In the genomic region with DNA sequence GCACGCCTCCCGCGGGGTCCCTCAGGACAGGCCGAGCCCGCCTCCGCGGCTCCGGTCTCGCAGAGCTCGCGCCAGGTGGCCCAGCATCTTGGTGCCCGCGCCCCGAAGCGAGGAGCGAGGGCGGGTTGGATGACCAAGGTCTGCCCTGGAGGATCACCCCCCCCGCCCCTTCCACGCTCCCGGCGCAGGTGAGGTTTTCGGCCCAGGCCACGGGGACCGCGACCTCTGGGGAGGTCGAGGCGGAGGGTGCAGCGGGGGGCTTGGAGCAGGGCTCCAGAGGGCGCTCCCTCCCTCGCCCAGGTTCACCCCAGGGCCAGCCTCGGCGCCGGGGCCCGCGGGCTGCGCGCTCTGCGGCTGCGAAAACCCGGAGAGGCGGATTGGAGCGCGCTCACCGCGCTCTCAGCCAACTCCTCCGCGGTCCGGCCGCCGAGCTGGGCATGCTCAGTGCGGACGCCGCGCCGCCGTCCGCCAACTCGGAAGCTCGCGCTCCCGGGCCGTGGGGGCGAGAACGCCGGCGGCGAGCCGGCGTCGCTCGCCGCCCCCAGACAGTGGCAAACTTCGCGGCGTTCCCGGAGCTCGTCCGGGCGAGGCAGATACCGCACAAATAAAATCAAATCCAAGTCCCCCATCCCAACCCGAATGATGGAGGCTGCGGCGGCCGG, we compare ENCODE assay signal across 8 cellular contexts. TPM values are rescaled to one million over a fixed set of nuclear protein-coding genes. Genes with fewer than 3 reads are reported as not detected.
DNase-seq lines count a peak whose midpoint lies in the region; ATAC-seq, FAIRE-seq and TF ChIP-seq lines count a peak whose summit lies in the region.

A gene with protein sequence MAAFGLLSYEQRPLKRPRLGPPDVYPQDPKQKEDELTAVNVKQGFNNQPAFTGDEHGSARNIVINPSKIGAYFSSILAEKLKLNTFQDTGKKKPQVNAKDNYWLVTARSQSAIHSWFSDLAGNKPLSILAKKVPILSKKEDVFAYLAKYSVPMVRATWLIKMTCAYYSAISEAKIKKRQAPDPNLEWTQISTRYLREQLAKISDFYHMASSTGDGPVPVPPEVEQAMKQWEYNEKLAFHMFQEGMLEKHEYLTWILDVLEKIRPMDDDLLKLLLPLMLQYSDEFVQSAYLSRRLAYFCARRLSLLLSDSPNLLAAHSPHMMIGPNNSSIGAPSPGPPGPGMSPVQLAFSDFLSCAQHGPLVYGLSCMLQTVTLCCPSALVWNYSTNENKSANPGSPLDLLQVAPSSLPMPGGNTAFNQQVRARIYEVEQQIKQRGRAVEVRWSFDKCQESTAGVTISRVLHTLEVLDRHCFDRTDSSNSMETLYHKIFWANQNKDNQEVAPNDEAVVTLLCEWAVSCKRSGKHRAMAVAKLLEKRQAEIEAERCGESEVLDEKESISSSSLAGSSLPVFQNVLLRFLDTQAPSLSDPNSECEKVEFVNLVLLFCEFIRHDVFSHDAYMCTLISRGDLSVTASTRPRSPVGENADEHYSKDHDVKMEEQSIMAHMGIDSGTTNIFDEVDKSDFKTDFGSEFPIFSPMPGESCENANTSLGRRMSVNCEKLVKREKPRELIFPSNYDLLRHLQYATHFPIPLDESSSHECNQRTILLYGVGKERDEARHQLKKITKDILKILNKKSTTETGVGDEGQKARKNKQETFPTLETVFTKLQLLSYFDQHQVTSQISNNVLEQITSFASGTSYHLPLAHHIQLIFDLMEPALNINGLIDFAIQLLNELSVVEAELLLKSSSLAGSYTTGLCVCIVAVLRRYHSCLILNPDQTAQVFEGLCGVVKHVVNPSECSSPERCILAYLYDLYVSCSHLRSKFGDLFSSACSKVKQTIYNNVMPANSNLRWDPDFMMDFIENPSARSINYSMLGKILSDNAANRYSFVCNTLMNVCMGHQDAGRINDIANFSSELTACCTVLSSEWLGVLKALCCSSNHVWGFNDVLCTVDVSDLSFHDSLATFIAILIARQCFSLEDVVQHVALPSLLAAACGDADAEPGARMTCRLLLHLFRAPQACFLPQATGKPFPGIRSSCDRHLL (N-terminal part only) (plus strand): TSS at position 438 of the 662 bp plus-strand sequence. CDS start 1,263 bp downstream, outside the sequence.

- no peaks in the 10 kb centered on the region for H3K36me3 Mint-ChIP-seq in activated naive CD4-positive, alpha-beta T cell treated with anti-CD3 and anti-CD28 coated beads, Interleukin-2, amount 10 ng/mL, durations not matched to agents 7 days and 5 days
- no peaks in the 10 kb centered on the region for H3K36me3 Mint-ChIP-seq in neural crest cell (ENCODE audit: low read depth)

- H3K27me3 Mint-ChIP-seq in activated naive CD4-positive, alpha-beta T cell treated with anti-CD3 and anti-CD28 coated beads, Interleukin-2, amount 10 ng/mL, durations not matched to agents 7 days and 5 days: peaks cover 73% of the 10 kb centered on the region
- peaks cover 36% of the 10 kb centered on the region for H3K27me3 Mint-ChIP-seq in neural crest cell (ENCODE audit: low read depth)

- no peaks in the 10 kb centered on the region for H3K9me3 Mint-ChIP-seq in activated naive CD4-positive, alpha-beta T cell treated with anti-CD3 and anti-CD28 coated beads, Interleukin-2, amount 10 ng/mL, durations not matched to agents 7 days and 5 days
- H3K9me3 Mint-ChIP-seq in neural crest cell: no peaks in the 10 kb centered on the region

- H3K4me1 Mint-ChIP-seq in activated naive CD4-positive, alpha-beta T cell treated with anti-CD3 and anti-CD28 coated beads, Interleukin-2, amount 10 ng/mL, durations not matched to agents 7 days and 5 days: peaks cover 14% of the 10 kb centered on the region
- H3K4me1 Mint-ChIP-seq in neural crest cell: peaks cover 13% of the 10 kb centered on the region

- H3K27ac Mint-ChIP-seq in activated naive CD4-positive, alpha-beta T cell treated with anti-CD3 and anti-CD28 coated beads, Interleukin-2, amount 10 ng/mL, durations not matched to agents 7 days and 5 days: no peak within 1 kb of the TSS
- peak within 1 kb of the TSS; percentile 84 for H3K27ac Mint-ChIP-seq in neural crest cell (ENCODE audit: unreplicated experiment)

- peak within 1 kb of the TSS; percentile 81 for H3K4me3 Mint-ChIP-seq in activated naive CD4-positive, alpha-beta T cell treated with anti-CD3 and anti-CD28 coated beads, Interleukin-2, amount 10 ng/mL, durations not matched to agents 7 days and 5 days
- peak within 1 kb of the TSS; percentile 99 for H3K4me3 Mint-ChIP-seq in neural crest cell

- peak within 1 kb of the TSS; percentile 78 for H3K4me3 ChIP-seq in thymus (ENCODE audit: low read length)

- H3K27me3 ChIP-seq in thymus (ENCODE audit: control insufficient read depth, insufficient read depth): peaks cover 3% of the 10 kb centered on the region

- CTCF ChIA-PET in activated naive CD4-positive, alpha-beta T cell treated with anti-CD3 and anti-CD28 coated beads, Interleukin-2, amount 10 ng/mL, durations not matched to agents 7 days and 5 days (lab: Charles Lee): interaction anchor here (0.8 to 1.7 kb wide), 5 partner anchors 13 to 298 kb away, joined by 3 to 5 read pairs (median 4); no protein-coding TSS in a partner anchor

- H3K9me3 ChIP-seq in thymus (ENCODE audit: control insufficient read depth): no peaks in the 10 kb centered on the region

- WGBS in thymus: under 1% methylated on average over 84 of the region's 84 CpGs

- FAIRE-seq in frontal cortex (lab: Jason Lieb, UNC): no peak

- peak; percentile 61 for ATAC-seq in GM19468 (IDR thresholded peaks at IDR 0.05; ENCODE audit: extremely low read depth, unreplicated experiment)

- H3K36me3 ChIP-seq in thymus (ENCODE audit: control insufficient read depth, insufficient read depth): no peaks in the 10 kb centered on the region

- DNase-seq in COLO829 (ENCODE audit: low spot score): peak; percentile 91
- DNase-seq in HPDE6-E6E7 (ENCODE audit: extremely low spot score): peak; percentile 80
- DNase-seq in NOMO-1 treated with dmso at 0.1 percent for 144 hours (lab: John Stamatoyannopoulos, UW; ENCODE audit: unreplicated experiment): peak; percentile 42
- peak; percentile 61 for DNase-seq in activated naive CD4-positive, alpha-beta T cell treated with anti-CD3 and anti-CD28 coated beads, Interleukin-2, amount 10 ng/mL, durations not matched to agents 7 days and 5 days
- DNase-seq in frontal cortex (ENCODE audit: low spot score in 2 of 2): peak; percentile 84 to 86
- DNase-seq in neural crest cell (ENCODE audit: low read depth, low spot score): peak; percentile 65

- TF ChIP-seq CTCF in neural crest cell (conservative IDR thresholded peaks at IDR 0.05): no peak

- H3K27ac ChIP-seq in thymus (ENCODE audit: low read depth): no peak within 1 kb of the TSS

- peaks cover 5% of the 10 kb centered on the region for H3K4me1 ChIP-seq in thymus (ENCODE audit: control insufficient read depth, insufficient read depth, low read length)

RNA-seq across cellular contexts. Expression of the gene that starts here (rescaled TPM):
- total RNA-seq in frontal cortex (6.1 TPM), neural crest cell (12.2 and 12.8 TPM in 2 replicates)
- 0.30 TPM for polyA plus RNA-seq in thymus
